ENCODE assay signal across 13 cellular contexts in the genomic region with DNA sequence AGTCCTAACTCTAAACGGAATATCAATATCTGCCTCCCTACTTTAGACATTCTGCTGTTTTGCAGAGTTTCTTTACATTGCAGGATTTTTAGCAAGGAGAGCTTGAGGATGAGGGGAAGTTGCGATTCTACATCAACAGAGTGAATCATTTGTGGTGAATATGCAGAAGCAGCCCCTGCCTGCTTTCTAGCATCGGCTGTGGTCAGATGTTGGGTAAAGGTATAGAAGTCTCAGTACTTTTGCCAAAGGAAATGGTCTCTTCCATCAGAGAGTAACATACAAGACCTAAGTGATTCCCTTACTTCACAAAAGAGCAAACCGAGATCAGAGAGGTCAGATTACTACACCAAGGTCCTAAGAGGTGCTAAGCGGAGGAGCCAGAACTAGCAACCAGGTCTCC. TPM values are rescaled to one million over a fixed set of nuclear protein-coding genes. Genes with fewer than 3 reads are reported as not detected.
DNase-seq lines count a peak whose midpoint lies in the region; ATAC-seq lines count a peak whose summit lies in the region.
"Had no signal": no experiment of that assay in that cellular context is flagged by ENCODE, and none has a peak within 500 bp of the region (broad histone marks: within the 10 kb centered on the region; RNA-seq: fewer than 3 reads in every experiment).

No MANE protein-coding gene starts in this region.

- peak overlapping the region; percentile 84 for H3K27ac ChIP-seq in epithelial cell of prostate

- DNase-seq in NOMO-1 treated with dmso at 0.1 percent for 144 hours (lab: John Stamatoyannopoulos, UW; ENCODE audit: unreplicated experiment) = peak; percentile 67
- no peak for DNase-seq in epithelial cell of prostate (ENCODE audit: low read depth, low spot score)
- DNase-seq in skeletal muscle cell (ENCODE audit: low read depth) = peak; percentile 57
- no peak for DNase-seq in activated effector memory CD4-positive, alpha-beta T cell treated with Interleukin-2 at 50 U/mL for 16 hours
- no peak for DNase-seq in occipital lobe (lab: John Stamatoyannopoulos, UW)
- no peak for DNase-seq in activated CD4-positive, alpha-beta T cell treated with anti-CD3 and anti-CD28 coated beads, Interleukin-2, amount 10 ng/mL, durations not matched to agents 24 days and 14 days
- no peak for DNase-seq in activated T-cell treated with anti-CD3 and anti-CD28 coated beads, Interleukin-2, amount 50 U/mL, for 1 hour
- DNase-seq: midbrain; NCI-H526; stimulated activated CD8-positive, alpha-beta memory T cell treated with anti-CD3 and anti-CD28 coated beads, Interleukin-4, amount 100 ng/mL, for 48 hours had no signal

- no peaks in the 10 kb centered on the region for H3K36me3 Mint-ChIP-seq in activated CD4-positive, alpha-beta T cell treated with anti-CD3 and anti-CD28 coated beads, Interleukin-2, amount 10 ng/mL, durations not matched to agents 24 days and 14 days (ENCODE audit: low read depth)

- no peak overlapping the region for H3K4me3 Mint-ChIP-seq in activated CD4-positive, alpha-beta T cell treated with anti-CD3 and anti-CD28 coated beads, Interleukin-2, amount 10 ng/mL, durations not matched to agents 24 days and 14 days
- H3K4me3 Mint-ChIP-seq: central memory CD8-positive, alpha-beta T cell had no signal

- no peak overlapping the region for H3K27ac Mint-ChIP-seq in activated CD4-positive, alpha-beta T cell treated with anti-CD3 and anti-CD28 coated beads, Interleukin-2, amount 10 ng/mL, durations not matched to agents 24 days and 14 days

- H3K27me3 Mint-ChIP-seq in activated CD4-positive, alpha-beta T cell treated with anti-CD3 and anti-CD28 coated beads, Interleukin-2, amount 10 ng/mL, durations not matched to agents 24 days and 14 days = peaks cover 8% of the 10 kb centered on the region

- ATAC-seq in GM21786 (IDR thresholded peaks at IDR 0.05; ENCODE audit: unreplicated experiment) = peak; percentile 52

- intact Hi-C loops in activated CD4-positive, alpha-beta T cell treated with anti-CD3 and anti-CD28 coated beads, Interleukin-2, amount 10 ng/mL, durations not matched to agents 24 days and 14 days (cut with micrococcal nuclease) = no loop called here

- H3K4me3 ChIP-seq in skeletal muscle cell (ENCODE audit: low read depth, low read length) = no peak overlapping the region

- H3K9me3 Mint-ChIP-seq in activated CD4-positive, alpha-beta T cell treated with anti-CD3 and anti-CD28 coated beads, Interleukin-2, amount 10 ng/mL, durations not matched to agents 24 days and 14 days = no peaks in the 10 kb centered on the region
- H3K9me3 Mint-ChIP-seq: central memory CD8-positive, alpha-beta T cell had no signal

- peaks cover 7% of the 10 kb centered on the region for H3K4me1 Mint-ChIP-seq in activated CD4-positive, alpha-beta T cell treated with anti-CD3 and anti-CD28 coated beads, Interleukin-2, amount 10 ng/mL, durations not matched to agents 24 days and 14 days
- H3K4me1 Mint-ChIP-seq: central memory CD8-positive, alpha-beta T cell had no signal

RNA-seq across cellular contexts. Expression of gene ST3GAL6, which starts 15.2 kb away (rescaled TPM):
- total RNA-seq in occipital lobe = 35.6 TPM
- 0.19 TPM in 1 of 2 replicates, not detected in the other for total RNA-seq in activated CD4-positive, alpha-beta T cell treated with anti-CD3 and anti-CD28 coated beads, Interleukin-2, amount 10 ng/mL, durations not matched to agents 24 days and 14 days
- total RNA-seq: T-helper 2 cell treated with Interferon-gamma antibody and Interleukin-4, amounts not matched to agents 100 ng/mL and 5 ng/mL, for 36 hours had no signal

Comparison
In these comparisons a context has a peak if more than half of its experiments do, and no peak if none do; other contexts are left out.
1. DNase-seq: peak in NOMO-1 treated with dmso at 0.1 percent for 144 hours (single experiment) and skeletal muscle cell (single experiment); none in epithelial cell of prostate (single experiment), activated effector memory CD4-positive, alpha-beta T cell treated with Interleukin-2 at 50 U/mL for 16 hours (single experiment), occipital lobe (single experiment), activated CD4-positive, alpha-beta T cell treated with anti-CD3 and anti-CD28 coated beads, Interleukin-2, amount 10 ng/mL, durations not matched to agents 24 days and 14 days (single experiment) and activated T-cell treated with anti-CD3 and anti-CD28 coated beads, Interleukin-2, amount 50 U/mL, for 1 hour (single experiment).
2. RNA of gene ST3GAL6, which starts 15.2 kb away (total RNA-seq): 35.6 TPM in occipital lobe (single experiment); 0.19 TPM in activated CD4-positive, alpha-beta T cell treated with anti-CD3 and anti-CD28 coated beads, Interleukin-2, amount 10 ng/mL, durations not matched to agents 24 days and 14 days; every median in the first group is over 10 times any median in the second.